9 cellular contexts compared by ENCODE assay signal in the genomic region with DNA sequence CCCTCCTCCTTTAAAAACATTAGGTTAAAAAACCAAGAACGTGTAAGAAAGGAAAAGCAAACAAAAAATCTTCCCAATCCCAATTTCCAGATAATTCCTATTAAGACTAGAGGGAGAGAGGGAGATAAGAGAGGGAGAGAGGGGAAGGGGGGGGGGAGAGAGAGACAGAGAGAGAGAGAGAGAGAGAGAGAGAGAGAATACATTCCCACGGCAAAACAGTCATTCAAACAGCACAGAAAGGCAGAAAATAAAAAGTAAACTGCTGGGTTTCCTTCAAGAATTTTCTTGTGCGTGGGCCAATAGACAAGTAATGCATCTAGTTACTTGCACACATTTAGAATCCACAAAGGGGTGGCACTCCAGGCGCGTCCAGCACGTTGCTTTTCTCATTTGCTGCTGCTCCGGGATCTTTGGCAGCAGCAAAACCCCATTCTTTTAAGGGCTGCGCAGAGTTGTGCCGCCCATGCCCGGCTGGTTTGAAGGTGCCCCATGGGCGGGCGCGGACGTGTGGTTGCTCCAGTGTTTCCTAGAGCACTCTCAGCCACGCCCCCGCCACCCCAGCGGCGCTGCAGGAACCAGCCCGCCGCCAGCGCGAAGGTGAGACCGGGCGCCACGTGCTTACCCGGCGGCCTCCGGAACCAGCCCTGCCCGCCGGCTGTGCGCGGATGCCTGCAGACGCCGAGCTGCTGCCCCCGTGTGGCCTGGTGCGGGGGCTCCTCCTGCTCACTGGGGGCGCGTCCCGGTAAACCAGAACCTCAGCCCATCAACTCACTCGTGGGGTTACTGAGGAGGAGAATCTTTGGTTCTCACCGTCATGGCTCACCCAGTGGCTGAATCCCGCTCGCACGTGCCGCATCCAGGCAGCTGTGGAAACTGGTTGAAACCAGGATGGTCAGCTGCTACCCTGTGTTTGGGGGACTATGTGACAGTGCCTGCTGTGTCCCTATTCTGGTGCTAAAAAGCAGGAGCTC. TPM values are rescaled to one million over a fixed set of nuclear protein-coding genes. Genes with fewer than 3 reads are reported as not detected.
DNase-seq lines count a peak whose midpoint lies in the region; ATAC-seq and TF ChIP-seq lines count a peak whose summit lies in the region.
"Had no signal": no experiment of that assay in that cellular context is flagged by ENCODE, and none has a peak within 500 bp of the region (broad histone marks: within the 10 kb centered on the region; RNA-seq: fewer than 3 reads in every experiment).

No MANE protein-coding gene starts in this region.

- no peak overlapping the region for H3K27ac Mint-ChIP-seq in activated naive CD4-positive, alpha-beta T cell treated with anti-CD3 and anti-CD28 coated beads, Interleukin-2, amount 50 U/mL, for 24 hours

- peak overlapping the region; percentile 56 for H3K4me3 Mint-ChIP-seq in activated naive CD4-positive, alpha-beta T cell treated with anti-CD3 and anti-CD28 coated beads, Interleukin-2, amount 50 U/mL, for 24 hours

- DNase-seq in Jurkat, Clone E6-1 (ENCODE audit: low read depth, low spot score), result peak; percentile 54
- DNase-seq in SK-N-MC (ENCODE audit: low read depth, low spot score) (no peak), Right ventricle myocardium superior (peak; percentile 86), renal cortical epithelial cell (ENCODE audit: low read depth) (peak; percentile 22), NCI-H1436 treated with DMSO at 0.1 percent for 48 hours (lab: John Stamatoyannopoulos, UW) (no peak)

- H3K27ac ChIP-seq in DOHH2 (ENCODE audit: low read depth, low read length), result no peak overlapping the region
- no peak overlapping the region for H3K27ac ChIP-seq in SK-N-MC

- no peaks in the 10 kb centered on the region for H3K9me3 Mint-ChIP-seq in activated naive CD4-positive, alpha-beta T cell treated with anti-CD3 and anti-CD28 coated beads, Interleukin-2, amount 50 U/mL, for 24 hours

- no peaks in the 10 kb centered on the region for H3K79me2 ChIP-seq in DOHH2 (ENCODE audit: control insufficient read depth, low read length)

- no peaks in the 10 kb centered on the region for H3K4me1 ChIP-seq in DOHH2 (ENCODE audit: control insufficient read depth, low read length)

- peak; percentile 85 for ATAC-seq in GM21786 (IDR thresholded peaks at IDR 0.05; ENCODE audit: unreplicated experiment)
- peak; percentile 91 for ATAC-seq in Right ventricle myocardium superior (ENCODE audit: poor library complexity)

- intact Hi-C loops in Right ventricle myocardium superior (cut with DNase I), result loop anchor here (2.0 kb wide), 2 partner anchors 45 to 117 kb away; no protein-coding TSS in a partner anchor

- no peaks in the 10 kb centered on the region for H3K9me2 ChIP-seq in DOHH2 (replicated peaks; ENCODE audit: control insufficient read depth, low read length)

- H3K4me3 ChIP-seq in DOHH2 (ENCODE audit: low read length) (no peak overlapping the region), SK-N-MC (peak overlapping the region; percentile 82)
- peak overlapping the region; percentile 29 for H3K4me3 ChIP-seq in Jurkat, Clone E6-1 (ENCODE audit: low read length)

- peak; percentile 70 for TF ChIP-seq CTCF in DOHH2 (IDR thresholded peaks at IDR 0.05; ENCODE audit: low read depth, low read length, poor library complexity, severe bottlenecking)

- peak overlapping the region; percentile 67 for H3K9ac ChIP-seq in SK-N-MC (ENCODE audit: insufficient read length)

- no peaks in the 10 kb centered on the region for H3F3A ChIP-seq in DOHH2 (ENCODE audit: control insufficient read depth, insufficient read depth)

- H3K4me1 Mint-ChIP-seq in activated naive CD4-positive, alpha-beta T cell treated with anti-CD3 and anti-CD28 coated beads, Interleukin-2, amount 50 U/mL, for 24 hours, result peaks cover 10% of the 10 kb centered on the region

- H3K4me2 ChIP-seq in DOHH2 (ENCODE audit: low read length), result peak overlapping the region; percentile 21; the same call in 1 of the 2 replicates

- peaks cover 2% of the 10 kb centered on the region for H3K36me3 Mint-ChIP-seq in activated naive CD4-positive, alpha-beta T cell treated with anti-CD3 and anti-CD28 coated beads, Interleukin-2, amount 50 U/mL, for 24 hours

- peaks cover 45% of the 10 kb centered on the region for H3K27me3 Mint-ChIP-seq in activated naive CD4-positive, alpha-beta T cell treated with anti-CD3 and anti-CD28 coated beads, Interleukin-2, amount 50 U/mL, for 24 hours

- H4K20me1 ChIP-seq in DOHH2 (ENCODE audit: control insufficient read depth, insufficient read depth, low read depth, low read length), result no peaks in the 10 kb centered on the region; the same call in 1 of the 2 replicates

- H3K36me3 ChIP-seq in DOHH2 (ENCODE audit: control insufficient read depth, low read length), result no peaks in the 10 kb centered on the region
- no peaks in the 10 kb centered on the region for H3K36me3 ChIP-seq in SK-N-MC (ENCODE audit: insufficient read depth, low read length)

- H3K27me3 ChIP-seq in DOHH2 (ENCODE audit: control insufficient read depth, low read length), result peaks cover 10% of the 10 kb centered on the region

- no peaks in the 10 kb centered on the region for H3K9me3 ChIP-seq in DOHH2 (ENCODE audit: control insufficient read depth, insufficient read depth, low read length)
- no peaks in the 10 kb centered on the region for H3K9me3 ChIP-seq in SK-N-MC (ENCODE audit: low read depth, low read length)

RNA-seq across cellular contexts. Expression of gene STC2, which starts 44.6 kb away (rescaled TPM):
- polyA plus RNA-seq in Jurkat, Clone E6-1 (2012; ENCODE audit: insufficient read depth, insufficient read length), result 7.5 TPM
- total RNA-seq in Right ventricle myocardium superior, result 9.6 TPM
- total RNA-seq in renal cortical epithelial cell, result 15.1 and 41.0 TPM in 2 replicates

RNA-seq across cellular contexts. Expression of gene NKX2-5, which starts 48.6 kb away (rescaled TPM):
- not detected for polyA plus RNA-seq in Jurkat, Clone E6-1 (2012; ENCODE audit: insufficient read depth, insufficient read length)
- total RNA-seq in Right ventricle myocardium superior, result 260 TPM
- not detected in 2 replicates for total RNA-seq in renal cortical epithelial cell
- total RNA-seq: lower leg skin had no signal

Comparison
In these comparisons a context has a peak if more than half of its experiments do, and no peak if none do; other contexts are left out.
1. DNase-seq: peak in Jurkat, Clone E6-1 (single experiment), Right ventricle myocardium superior (single experiment) and renal cortical epithelial cell (single experiment); none in SK-N-MC (single experiment) and NCI-H1436 treated with DMSO at 0.1 percent for 48 hours (single experiment).
2. RNA of gene NKX2-5, which starts 48.6 kb away (total RNA-seq): 260 TPM in Right ventricle myocardium superior (single experiment); not detected in renal cortical epithelial cell; every median in the first group is over 100 times any median in the second.